8 cellular contexts compared by ENCODE assay signal in genomic region chr19:15199652-15200574, GRCh38. TPM values are rescaled to one million over a fixed set of nuclear protein-coding genes. Genes with fewer than 3 reads are reported as not detected.
DNase-seq lines count a peak whose midpoint lies in the region; ATAC-seq and TF ChIP-seq lines count a peak whose summit lies in the region.

No MANE protein-coding gene starts in this region.

- no peak for DNase-seq in CD4-positive, alpha-beta T cell
- peak; percentile 48 for DNase-seq in OCI-M1 (lab: John Stamatoyannopoulos, UW)
- no peak for DNase-seq in esophagus muscularis mucosa (ENCODE audit: extremely low spot score)
- DNase-seq in ovary: peak in 2 of 5 donors; percentile 51 to 75
- DNase-seq in RKO (ENCODE audit: low spot score): no peak
- no peak for DNase-seq in occipital lobe (lab: John Stamatoyannopoulos, UW)
- no peak for DNase-seq in NK-92 (lab: John Stamatoyannopoulos, UW; ENCODE audit: unreplicated experiment)

- CTCF ChIA-PET in CD4-positive, alpha-beta T cell (lab: Charles Lee): no interaction called here

- TF ChIP-seq CTCF in CD4-positive, alpha-beta T cell (IDR thresholded peaks at IDR 0.05): no peak
- TF ChIP-seq CTCF in esophagus muscularis mucosa (IDR thresholded peaks at IDR 0.05) (no peak), ovary (IDR thresholded peaks at IDR 0.05) (no peak)

- peak overlapping the region; percentile 83 for H3K4me3 Mint-ChIP-seq in CD4-positive, alpha-beta T cell

- H3K27ac Mint-ChIP-seq in CD4-positive, alpha-beta T cell: no peak overlapping the region

- peaks cover 13 to 44% (median 28%) of the 10 kb centered on the region in 4 donors for H3K4me1 ChIP-seq in esophagus muscularis mucosa
- no peaks in the 10 kb centered on the region for H3K4me1 ChIP-seq in ovary (ENCODE audit: insufficient read depth)

- H3K27me3 Mint-ChIP-seq in CD4-positive, alpha-beta T cell: peaks cover 66% of the 10 kb centered on the region

- H3K9me3 ChIP-seq in CD4-positive, alpha-beta T cell (ENCODE audit: control insufficient read depth, low read length): no peaks in the 10 kb centered on the region
- H3K9me3 ChIP-seq in esophagus muscularis mucosa (no peaks in the 10 kb centered on the region), ovary (no peaks in the 10 kb centered on the region)

- POLR2A ChIA-PET in CD4-positive, alpha-beta T cell (lab: Charles Lee): interaction anchor here (0.6 kb wide), 1 partner anchor 1685 kb away, joined by 5 read pairs; no protein-coding TSS in a partner anchor

- peaks cover 24% of the 10 kb centered on the region for H3K4me1 Mint-ChIP-seq in CD4-positive, alpha-beta T cell (ENCODE audit: low read depth)

- H3K27me3 ChIP-seq in CD4-positive, alpha-beta T cell (ENCODE audit: control insufficient read depth, insufficient read depth, low read length): peaks cover 58% of the 10 kb centered on the region
- peaks cover 6 to 81% (median 37%) of the 10 kb centered on the region in 4 donors for H3K27me3 ChIP-seq in esophagus muscularis mucosa
- H3K27me3 ChIP-seq in ovary: no peaks in the 10 kb centered on the region

- TF ChIP-seq EP300 in esophagus muscularis mucosa (IDR thresholded peaks at IDR 0.05): no peak
- no peak for TF ChIP-seq EP300 in ovary (IDR thresholded peaks at IDR 0.05)

- 6% methylated on average over 18 of the region's 83 CpGs for WGBS in esophagus muscularis mucosa
- 4 to 8% (median 5%) methylated on average over 26 to 77 of the region's 83 CpGs for WGBS in ovary, 3 donors

- H3K27ac ChIP-seq in CD4-positive, alpha-beta T cell (ENCODE audit: low read depth, low read length): no peak overlapping the region
- H3K27ac ChIP-seq in esophagus muscularis mucosa (replicated peaks in 1 of 4) (peak overlapping the region; percentile 60 to 71 (median 68)), ovary (peak overlapping the region; percentile 22 to 27)

- H3K9me3 Mint-ChIP-seq in CD4-positive, alpha-beta T cell: no peaks in the 10 kb centered on the region

- H3K36me3 ChIP-seq in esophagus muscularis mucosa (no peaks in the 10 kb centered on the region), ovary (no peaks in the 10 kb centered on the region)

- TF ChIP-seq POLR2A in esophagus muscularis mucosa (IDR thresholded peaks at IDR 0.05; ENCODE audit: low read depth): no peak
- no peak for TF ChIP-seq POLR2A in ovary (IDR thresholded peaks at IDR 0.05)

- intact Hi-C loops in CD4-positive, alpha-beta T cell (cut with DNase I, micrococcal nuclease): no loop called here
- intact Hi-C loops in esophagus muscularis mucosa (cut with DNase I) (no loop called here), ovary (cut with DNase I) (loop anchor here in 1 of 4 donors (5.0 kb wide), 1 partner anchor 52 kb away; no protein-coding TSS in a partner anchor)

- peak overlapping the region; percentile 47 to 61 (median 49) for H3K4me3 ChIP-seq in esophagus muscularis mucosa
- peak overlapping the region; percentile 27 for H3K4me3 ChIP-seq in ovary

- H3K36me3 Mint-ChIP-seq in CD4-positive, alpha-beta T cell (ENCODE audit: low read depth): no peaks in the 10 kb centered on the region

- peak; percentile 36 for ATAC-seq in CD4-positive, alpha-beta T cell (ENCODE audit: poor library complexity)
- no peak for ATAC-seq in GM18511 (IDR thresholded peaks at IDR 0.05; ENCODE audit: unreplicated experiment)

RNA-seq across cellular contexts. Expression of gene NOTCH3, which starts 0.9 kb away (rescaled TPM):
- not detected for total RNA-seq in CD4-positive, alpha-beta T cell
- total RNA-seq in esophagus muscularis mucosa (10 to 100 TPM; 19.9 to 78.7 (median 49.1) TPM), ovary (10 to 100 TPM in 5 of 7 donors, 1 to 10 TPM in 2; 6.1 to 47.6 (median 17.9) TPM), occipital lobe (12.6 TPM)
- polyA plus RNA-seq in ovary: 10 to 100 TPM; 17.9 to 23.5 TPM

RNA-seq across cellular contexts. Expression of gene EPHX3, which starts 32.3 kb away (rescaled TPM):
- not detected for total RNA-seq in CD4-positive, alpha-beta T cell
- total RNA-seq in esophagus muscularis mucosa (1 to 10 TPM in 1 of 4 donors, not detected in 3; 1.6 TPM), ovary (under 1 TPM in 6 of 7 donors, not detected in 1; 0.24 to 0.89 (median 0.49) TPM), occipital lobe (not detected)
- under 1 TPM; 0.30 to 0.67 TPM for polyA plus RNA-seq in ovary

Comparison
In these comparisons a context has a peak if more than half of its experiments do, and no peak if none do; other contexts are left out.
1. RNA of gene NOTCH3, which starts 0.9 kb away (total RNA-seq): 19.9 to 78.7 TPM in esophagus muscularis mucosa, 6.1 to 47.6 TPM in ovary and 12.6 TPM in occipital lobe (single experiment); not detected in CD4-positive, alpha-beta T cell; every median in the first group is over 4 times any median in the second.